Comparison of ENCODE assay signal across 8 cellular contexts in genomic region chr4:127604949-127605709, GRCh38. TPM values are rescaled to one million over a fixed set of nuclear protein-coding genes. Genes with fewer than 3 reads are reported as not detected.
DNase-seq lines count a peak whose midpoint lies in the region; ATAC-seq, FAIRE-seq and TF ChIP-seq lines count a peak whose summit lies in the region.

No MANE protein-coding gene starts in this region.

- H3K36me3 Mint-ChIP-seq in Caco-2 (ENCODE audit: insufficient read depth, unreplicated experiment): no peaks in the 10 kb centered on the region

- H3K36me3 ChIP-seq in ascending aorta (no peaks in the 10 kb centered on the region), Caco-2 (ENCODE audit: control insufficient read depth, insufficient read depth, low read length) (no peaks in the 10 kb centered on the region)

- BruUV-seq in Caco-2 (replicated peaks; lab: Mats Ljungman, UMichigan): no TSS peak

- H3K4me3 ChIP-seq in ascending aorta (no peak overlapping the region), Caco-2 (ENCODE audit: low read depth, low read length) (no peak overlapping the region)

- ATAC-seq in HG02588 (IDR thresholded peaks at IDR 0.05; ENCODE audit: unreplicated experiment) (no peak), omental fat pad (ENCODE audit: low FRiP score) (no peak), GM21423 (IDR thresholded peaks at IDR 0.05; ENCODE audit: unreplicated experiment) (no peak)

- peak; percentile 42 for DNase-seq in NCI-H2029 treated with DMSO at 0.1 percent for 48 hours (lab: John Stamatoyannopoulos, UW)
- DNase-seq in ascending aorta (ENCODE audit: low spot score in 2 of 2): no peak
- peak; percentile 29 for DNase-seq in kidney glomerular epithelial cell (lab: John Stamatoyannopoulos, UW)
- no peak for DNase-seq in omental fat pad (ENCODE audit: low spot score)
- DNase-seq in Caco-2: no peak

- no peak overlapping the region for H3K27ac ChIP-seq in ascending aorta

- TF ChIP-seq CTCF in ascending aorta (IDR thresholded peaks at IDR 0.05) (peak; percentile 20 to 61 (median 49)), omental fat pad (IDR thresholded peaks at IDR 0.05) (no peak), Caco-2 (IDR thresholded peaks at IDR 0.05; ENCODE audit: insufficient read depth in 1 of 2, low read depth in 1 of 2, low read length in 1 of 2, severe bottlenecking in 1 of 2, unreplicated experiment in 1 of 2) (peak in 1 of 2 experiments; percentile 40)

- peak; percentile 98 for FAIRE-seq in G401.6 (lab: Jason Lieb, UNC)

- no peak overlapping the region for H3K27ac Mint-ChIP-seq in Caco-2 (ENCODE audit: unreplicated experiment)

- intact Hi-C loops in ascending aorta (cut with DNase I): loop anchor here (1.0 kb wide), 1 partner anchor 127 kb away; no protein-coding TSS in a partner anchor
- intact Hi-C loops in Caco-2 (cut with micrococcal nuclease; ENCODE audit: unreplicated experiment): loop anchor here (1.0 kb wide), 2 partner anchors 127 to 183 kb away; no protein-coding TSS in a partner anchor

- POLR2A ChIA-PET in Caco-2 (lab: Charles Lee): no interaction called here

- H3K27me3 ChIP-seq in ascending aorta (no peaks in the 10 kb centered on the region), Caco-2 (replicated peaks; ENCODE audit: control insufficient read depth, insufficient read depth, low read length) (no peaks in the 10 kb centered on the region)

- H3K4me1 ChIP-seq in ascending aorta (no peaks in the 10 kb centered on the region), Caco-2 (no peaks in the 10 kb centered on the region; the same call in 1 of the 2 replicates)

- CTCF ChIA-PET in Caco-2 (lab: Charles Lee): interaction anchor here (0.9 to 1.5 kb wide), 2 partner anchors 28 to 127 kb away, joined by 3 to 9 read pairs; partner anchors contain the start of gene INTU

- peaks cover 2% of the 10 kb centered on the region for H3K27me3 Mint-ChIP-seq in Caco-2 (ENCODE audit: insufficient read depth, unreplicated experiment)

- no peaks in the 10 kb centered on the region for H3K9me3 ChIP-seq in ascending aorta
- no peaks in the 10 kb centered on the region for H3K9me3 ChIP-seq in Caco-2

- no peaks in the 10 kb centered on the region for H3K4me1 Mint-ChIP-seq in Caco-2 (ENCODE audit: low read depth, unreplicated experiment)

- H3K4me3 Mint-ChIP-seq in Caco-2 (ENCODE audit: unreplicated experiment): no peak overlapping the region

- no peaks in the 10 kb centered on the region for H3K9me3 Mint-ChIP-seq in Caco-2 (ENCODE audit: unreplicated experiment)

RNA-seq across cellular contexts. Expression of gene INTU, which starts 27.6 kb away (rescaled TPM):
- total RNA-seq in ascending aorta (3.1 TPM), omental fat pad (10 to 100 TPM in 2 of 4 donors, 1 to 10 TPM in 2; 5.8 to 19.3 (median 8.3) TPM), Caco-2 (2022) (2.0 and 3.0 TPM in 2 replicates)

Comparison
In these comparisons a context has a peak if more than half of its experiments do, and no peak if none do; other contexts are left out.
1. DNase-seq: peak in NCI-H2029 treated with DMSO at 0.1 percent for 48 hours (single experiment) and kidney glomerular epithelial cell (single experiment); none in ascending aorta (0 of 2), omental fat pad (single experiment) and Caco-2 (0 of 2).
2. CTCF ChIP-seq: peak in ascending aorta (3 of 3); none in omental fat pad (0 of 3).